In the genomic region with DNA sequence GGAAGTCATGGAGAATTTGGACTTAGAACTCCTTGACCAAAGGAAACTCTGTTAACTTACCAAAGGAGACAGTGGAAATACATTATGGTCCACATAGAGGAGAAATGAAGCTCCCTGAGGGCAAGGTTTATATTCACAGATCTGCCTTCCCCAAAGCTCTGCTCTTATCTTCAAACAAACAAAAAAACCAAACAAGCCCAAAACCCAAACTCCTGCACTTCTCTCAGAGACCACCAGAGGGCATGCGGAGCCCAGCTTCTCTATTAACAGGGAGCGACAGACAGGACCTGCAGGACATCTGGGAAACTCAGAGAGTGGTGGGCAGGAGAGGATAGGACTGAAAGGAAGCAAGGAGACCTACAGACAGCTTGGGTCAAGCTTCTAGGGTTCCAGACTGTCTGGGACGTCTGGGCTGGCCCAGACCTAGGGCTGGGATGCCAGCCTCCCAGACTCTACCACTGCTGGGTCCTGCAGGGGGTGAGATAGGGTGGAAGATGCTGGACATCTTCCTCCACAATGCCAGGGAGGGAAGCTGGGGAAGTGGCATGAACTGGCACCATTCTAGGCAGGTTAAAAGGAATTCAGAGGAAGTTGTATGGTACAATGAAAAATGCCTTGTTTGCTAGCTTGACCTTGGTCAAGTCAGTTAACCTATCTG, we compare ENCODE assay signal across 8 cellular contexts. TPM values are rescaled to one million over a fixed set of nuclear protein-coding genes. Genes with fewer than 3 reads are reported as not detected.
A peak's percentile ranks its signal among the peaks of the same experiment; 100 is the strongest.
DNase-seq lines count a peak whose midpoint lies in the region; ATAC-seq and TF ChIP-seq lines count a peak whose summit lies in the region.

No MANE protein-coding gene starts in this region.

- no peaks in the 10 kb centered on the region for H3K9me3 Mint-ChIP-seq in CD8-positive, alpha-beta T cell
- H3K9me3 Mint-ChIP-seq in natural killer cell: no peaks in the 10 kb centered on the region

- no peak overlapping the region for H3K27ac Mint-ChIP-seq in CD8-positive, alpha-beta T cell
- no peak overlapping the region for H3K27ac Mint-ChIP-seq in natural killer cell

- CTCF ChIA-PET in CD8-positive, alpha-beta T cell (lab: Charles Lee): interaction anchor here (0.7 to 22.2 kb wide), 21 partner anchors 8 to 471 kb away, joined by 3 to 1148 read pairs (median 4); partner anchors contain the start of genes TTLL4 and WNT6

- TF ChIP-seq CTCF in CD8-positive, alpha-beta T cell (IDR thresholded peaks at IDR 0.05): peak; percentile 99
- TF ChIP-seq CTCF in OCI-LY1 (IDR thresholded peaks at IDR 0.05; ENCODE audit: low read length) (peak; percentile 99), natural killer cell (IDR thresholded peaks at IDR 0.05) (peak; percentile 98), tibial artery (IDR thresholded peaks at IDR 0.05) (peak; percentile 86 to 90)

- H3K4me3 Mint-ChIP-seq in CD8-positive, alpha-beta T cell: no peak overlapping the region
- H3K4me3 Mint-ChIP-seq in natural killer cell: no peak overlapping the region

- no peak overlapping the region for H3K9ac ChIP-seq in OCI-LY1 (ENCODE audit: low read length)

- no peaks in the 10 kb centered on the region for H3K9me2 ChIP-seq in OCI-LY1 (ENCODE audit: low read depth, low read length)

- intact Hi-C loops in CD8-positive, alpha-beta T cell (cut with DNase I, micrococcal nuclease): loop anchor here (1.0 to 10.0 kb wide), 3 partner anchors 22 to 108 kb away; partner anchors contain the start of gene FEV (in 1 of the 2)
- intact Hi-C loops in natural killer cell (cut with micrococcal nuclease) (loop anchor here (1.0 kb wide), 1 partner anchor 22 kb away; no protein-coding TSS in a partner anchor), tibial artery (cut with DNase I; ENCODE audit: low total_unique reads) (no loop called here)

- H3K4me1 Mint-ChIP-seq in CD8-positive, alpha-beta T cell (ENCODE audit: low read depth): peaks cover 41% of the 10 kb centered on the region
- peaks cover 0 to 31% of the 10 kb centered on the region in 2 donors for H3K4me1 Mint-ChIP-seq in natural killer cell

- no peaks in the 10 kb centered on the region for H3F3A ChIP-seq in OCI-LY1 (ENCODE audit: insufficient read depth, low read length)

- no peaks in the 10 kb centered on the region for H3K36me3 ChIP-seq in CD8-positive, alpha-beta T cell (ENCODE audit: insufficient read depth, low read length)
- no peaks in the 10 kb centered on the region for H3K36me3 ChIP-seq in OCI-LY1 (ENCODE audit: insufficient read depth, low read length)
- no peaks in the 10 kb centered on the region for H3K36me3 ChIP-seq in tibial artery

- no peak overlapping the region for H3K27ac ChIP-seq in CD8-positive, alpha-beta T cell (ENCODE audit: low read depth, low read length)
- H3K27ac ChIP-seq in OCI-LY1 (ENCODE audit: low read depth, low read length, poor library complexity, severe bottlenecking): peak overlapping the region; percentile 89
- no peak overlapping the region for H3K27ac ChIP-seq in tibial artery

- H3K4me1 ChIP-seq in CD8-positive, alpha-beta T cell (ENCODE audit: insufficient read depth, low read length): peaks cover 59% of the 10 kb centered on the region
- peaks cover 57% of the 10 kb centered on the region for H3K4me1 ChIP-seq in OCI-LY1 (ENCODE audit: insufficient read depth, low read length, severe bottlenecking)
- peaks cover 0 to 41% (median 22%) of the 10 kb centered on the region in 4 donors for H3K4me1 ChIP-seq in tibial artery

- H3K9me3 ChIP-seq in CD8-positive, alpha-beta T cell (ENCODE audit: low read length): no peaks in the 10 kb centered on the region
- no peaks in the 10 kb centered on the region for H3K9me3 ChIP-seq in OCI-LY1 (ENCODE audit: low read length)
- no peaks in the 10 kb centered on the region for H3K9me3 ChIP-seq in tibial artery

- peaks cover 34% of the 10 kb centered on the region for H3K27me3 Mint-ChIP-seq in CD8-positive, alpha-beta T cell (ENCODE audit: low read depth)
- peaks cover 47 to 56% of the 10 kb centered on the region in 2 donors for H3K27me3 Mint-ChIP-seq in natural killer cell (ENCODE audit: low read depth in 2 of 2)

- H3K4me2 ChIP-seq in OCI-LY1 (ENCODE audit: low read length): peak overlapping the region; percentile 4; the same call in 1 of the 2 replicates

- no peaks in the 10 kb centered on the region for H3K36me3 Mint-ChIP-seq in CD8-positive, alpha-beta T cell
- H3K36me3 Mint-ChIP-seq in natural killer cell: no peaks in the 10 kb centered on the region

- POLR2A ChIA-PET in CD8-positive, alpha-beta T cell (lab: Charles Lee): interaction anchor here (19.8 kb wide), 1 partner anchor 19 kb away, joined by 272 read pairs; no protein-coding TSS in a partner anchor

- no peaks in the 10 kb centered on the region for H3K79me2 ChIP-seq in OCI-LY1 (ENCODE audit: insufficient read depth, low read length)

- ATAC-seq in CD8-positive, alpha-beta T cell: no peak
- ATAC-seq in esophagus mucosa (peak; percentile 16), natural killer cell (peak in 2 of 3 donors; percentile 26 to 33)

- peaks cover 16% of the 10 kb centered on the region for H3K27me3 ChIP-seq in CD8-positive, alpha-beta T cell (ENCODE audit: insufficient read depth, low read length)
- peaks cover 11% of the 10 kb centered on the region for H3K27me3 ChIP-seq in OCI-LY1 (ENCODE audit: insufficient read depth, low read length)
- peaks cover 7 to 93% of the 10 kb centered on the region in 2 donors for H3K27me3 ChIP-seq in tibial artery

- H2AFZ ChIP-seq in OCI-LY1 (ENCODE audit: low read length): no peak overlapping the region

- H3K4me3 ChIP-seq in CD8-positive, alpha-beta T cell (ENCODE audit: low read depth, low read length): no peak overlapping the region
- no peak overlapping the region for H3K4me3 ChIP-seq in OCI-LY1 (ENCODE audit: low read depth, low read length, poor library complexity, severe bottlenecking)
- no peak overlapping the region for H3K4me3 ChIP-seq in tibial artery

- peak; percentile 61 to 86 (median 70) for DNase-seq in CD8-positive, alpha-beta T cell
- DNase-seq in HT1080 (ENCODE audit: low read depth): peak; percentile 64
- peak; percentile 65 for DNase-seq in activated T-cell treated with anti-CD3 and anti-CD28 coated beads for 24 hours (ENCODE audit: low read depth)
- DNase-seq in natural killer cell: peak; percentile 64
- DNase-seq in tibial artery: peak in 1 of 2 donors; percentile 67
- no peak for DNase-seq in NCI-H1048 (lab: John Stamatoyannopoulos, UW)

- H4K20me1 ChIP-seq in OCI-LY1 (ENCODE audit: insufficient read depth, low read length): no peaks in the 10 kb centered on the region

RNA-seq across cellular contexts. Expression of gene WNT10A, which starts 4.0 kb away (rescaled TPM):
- 1 to 10 TPM; 4.9 to 6.6 TPM for total RNA-seq in CD8-positive, alpha-beta T cell
- total RNA-seq in HT1080 (2014; rRNA removed; shearing (Covaris generic)): 0.20 TPM in 1 of 2 replicates, not detected in the other
- polyA plus RNA-seq in HT1080 (2015; cell fraction: cytosol; rRNA removed): 0.27 TPM in 1 of 2 replicates, not detected in the other
- 0.11 and 0.16 TPM in 2 replicates for polyA plus RNA-seq in HT1080 (2015; cell fraction: nucleus; rRNA removed)
- total RNA-seq in esophagus mucosa: 3.4 TPM
- 1 to 10 TPM in 2 of 3 donors, under 1 TPM in 1; 0.92 to 2.9 (median 2.9) TPM for total RNA-seq in natural killer cell

RNA-seq across cellular contexts. Expression of gene WNT6, which starts 17.1 kb away (rescaled TPM):
- not detected for total RNA-seq in CD8-positive, alpha-beta T cell
- not detected in 2 replicates for total RNA-seq in HT1080 (2014; rRNA removed; shearing (Covaris generic))
- polyA plus RNA-seq in HT1080 (2015; cell fraction: cytosol; rRNA removed): 0.05 TPM in 1 of 2 replicates, not detected in the other
- polyA plus RNA-seq in HT1080 (2015; cell fraction: nucleus; rRNA removed): not detected in 2 replicates
- total RNA-seq in esophagus mucosa (not detected), natural killer cell (not detected)

RNA-seq across cellular contexts. Expression of gene PRKAG3, which starts 45.1 kb away (rescaled TPM):
- not detected for total RNA-seq in CD8-positive, alpha-beta T cell
- not detected in 2 replicates for total RNA-seq in HT1080 (2014; rRNA removed; shearing (Covaris generic))
- polyA plus RNA-seq in HT1080 (2015; cell fraction: cytosol; rRNA removed): not detected in 2 replicates
- not detected in 2 replicates for polyA plus RNA-seq in HT1080 (2015; cell fraction: nucleus; rRNA removed)
- total RNA-seq in esophagus mucosa (not detected), natural killer cell (not detected)
